Comparison of ENCODE assay signal across 26 cellular contexts in genomic region chr6:8274240-8274639, GRCh38.
"Had no signal": no experiment of that assay in that cellular context is flagged by ENCODE, and none has a peak within 500 bp of the region (broad histone marks: within the 10 kb centered on the region; RNA-seq: fewer than 3 reads in every experiment).

No MANE protein-coding gene starts in this region.

- H3K36me3 Mint-ChIP-seq: stimulated activated effector memory CD8-positive, alpha-beta T cell treated with anti-CD3 and anti-CD28 coated beads, Interleukin-12 subunit alpha, Interleukin-12 subunit beta, amount 100 ng/mL, for 72 hours; stimulated activated naive B cell treated with anti-CD40 and anti-IgM and Interleukin-4, amounts not matched to agents 10 μg/mL and 1 μg/mL and 100 μg/mL, for 72 hours had no signal

- H3K9ac ChIP-seq: neural progenitor cell, parathyroid adenoma had no signal

- DNase-seq: occipital lobe; ovary; psoas muscle; right cardiac atrium; right lobe of liver; sigmoid colon; small intestine; stimulated activated CD4-positive, alpha-beta T cell treated with anti-CD3 and anti-CD28 coated beads, Interleukin-15, amount 100 ng/mL, for 24 hours; stimulated activated CD4-positive, alpha-beta T cell treated with anti-CD3 and anti-CD28 coated beads, Interleukin-2, amount 100 ng/mL, for 24 hours; stimulated activated CD4-positive, alpha-beta T cell treated with anti-CD3 and anti-CD28 coated beads, Interleukin-2, amount 100 ng/mL, for 48 hours; stimulated activated CD4-positive, alpha-beta T cell treated with anti-CD3 and anti-CD28 coated beads, Interleukin-4, amount 100 ng/mL, for 24 hours; stimulated activated naive B cell treated with anti-CD40 and anti-IgM and Interleukin-4, amounts not matched to agents 10 μg/mL and 1 μg/mL and 100 μg/mL, for 72 hours; stimulated activated naive CD4-positive, alpha-beta T cell treated with Interleukin-2 at 50 U/mL for 16 hours; stomach; thyroid gland; trophoblast cell; upper lobe of left lung had no signal

- H3K27ac ChIP-seq: neural progenitor cell, ovary, parathyroid adenoma, psoas muscle, right lobe of liver, sigmoid colon, stomach, thoracic aorta, thyroid gland, tibial nerve, upper lobe of left lung, vagina had no signal

- H3K9me3 ChIP-seq: ovary, psoas muscle, right lobe of liver, sigmoid colon, thoracic aorta, thyroid gland, upper lobe of left lung, vagina had no signal

- H3K4me1 Mint-ChIP-seq: stimulated activated effector memory CD8-positive, alpha-beta T cell treated with anti-CD3 and anti-CD28 coated beads, Interleukin-12 subunit alpha, Interleukin-12 subunit beta, amount 100 ng/mL, for 72 hours; stimulated activated naive B cell treated with anti-CD40 and anti-IgM and Interleukin-4, amounts not matched to agents 10 μg/mL and 1 μg/mL and 100 μg/mL, for 72 hours had no signal

- H3K27me3 Mint-ChIP-seq: stimulated activated naive CD8-positive, alpha-beta T cell treated with anti-CD3 and anti-CD28 coated beads, Interleukin-15, Interleukin-2, amounts not matched to agents 100 ng/mL and 50 ng/mL, for 24 hours had no signal

- H3K9me3 Mint-ChIP-seq: neural progenitor cell; stimulated activated effector memory CD8-positive, alpha-beta T cell treated with anti-CD3 and anti-CD28 coated beads, Interleukin-12 subunit alpha, Interleukin-12 subunit beta, amount 100 ng/mL, for 72 hours; stimulated activated naive CD8-positive, alpha-beta T cell treated with anti-CD3 and anti-CD28 coated beads, Interleukin-15, Interleukin-2, amounts not matched to agents 100 ng/mL and 50 ng/mL, for 24 hours had no signal

- H3K4me1 ChIP-seq: parathyroid adenoma, psoas muscle, right lobe of liver, sigmoid colon, stomach, thyroid gland, tibial nerve, upper lobe of left lung, vagina had no signal

- H3K27me3 ChIP-seq: neural progenitor cell, ovary, right lobe of liver, sigmoid colon, thyroid gland, tibial nerve, upper lobe of left lung, vagina had no signal

- H3K4me3 ChIP-seq: neural progenitor cell, ovary, psoas muscle, right lobe of liver, sigmoid colon, stomach, thoracic aorta, thyroid gland, tibial nerve, upper lobe of left lung, vagina had no signal

- H3K27ac Mint-ChIP-seq: nephron; neural progenitor cell; progenitor cell of endocrine pancreas; stimulated activated effector memory CD8-positive, alpha-beta T cell treated with anti-CD3 and anti-CD28 coated beads, Interleukin-12 subunit alpha, Interleukin-12 subunit beta, amount 100 ng/mL, for 72 hours; stimulated activated naive B cell treated with anti-CD40 and anti-IgM and Interleukin-4, amounts not matched to agents 10 μg/mL and 1 μg/mL and 100 μg/mL, for 72 hours; stimulated activated naive CD8-positive, alpha-beta T cell treated with anti-CD3 and anti-CD28 coated beads, Interleukin-15, Interleukin-2, amounts not matched to agents 100 ng/mL and 50 ng/mL, for 24 hours had no signal

- H3K4me3 Mint-ChIP-seq: nephron; neural progenitor cell; stimulated activated effector memory CD8-positive, alpha-beta T cell treated with anti-CD3 and anti-CD28 coated beads, Interleukin-12 subunit alpha, Interleukin-12 subunit beta, amount 100 ng/mL, for 72 hours; stimulated activated naive B cell treated with anti-CD40 and anti-IgM and Interleukin-4, amounts not matched to agents 10 μg/mL and 1 μg/mL and 100 μg/mL, for 72 hours; stimulated activated naive CD8-positive, alpha-beta T cell treated with anti-CD3 and anti-CD28 coated beads, Interleukin-15, Interleukin-2, amounts not matched to agents 100 ng/mL and 50 ng/mL, for 24 hours had no signal

- H3K36me3 ChIP-seq: neural progenitor cell, ovary, right lobe of liver, sigmoid colon, stomach, thoracic aorta, thyroid gland, tibial nerve, upper lobe of left lung, vagina had no signal
